In the genomic region with DNA sequence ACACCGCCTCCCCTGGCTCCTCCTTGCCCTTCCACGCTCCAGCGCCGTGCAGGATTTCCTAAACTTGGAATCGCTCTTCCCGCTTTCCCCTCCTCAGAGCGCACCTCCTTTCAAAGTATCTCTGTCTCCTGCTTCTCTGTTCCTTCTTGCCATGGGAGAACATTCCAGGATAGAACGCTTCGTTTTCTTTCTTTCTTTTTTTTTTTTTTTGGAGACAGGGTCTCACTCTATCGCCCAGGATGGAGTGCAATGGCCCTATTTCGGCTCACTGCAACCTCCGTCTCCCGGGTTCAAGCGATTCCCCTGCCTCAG, we compare ENCODE assay signal across 8 cellular contexts. TPM values are rescaled to one million over a fixed set of nuclear protein-coding genes. Genes with fewer than 3 reads are reported as not detected.
DNase-seq lines count a peak whose midpoint lies in the region; ATAC-seq and TF ChIP-seq lines count a peak whose summit lies in the region.

No MANE protein-coding gene starts in this region.

- CTCF ChIA-PET in activated CD8-positive, alpha-beta T cell treated with anti-CD3 and anti-CD28 coated beads, Interleukin-2, amount 10 ng/mL, durations not matched to agents 7 days and 5 days (lab: Charles Lee) = interaction anchor here (1.6 kb wide), 1 partner anchor 22 kb away, joined by 4 read pairs; no protein-coding TSS in a partner anchor

- POLR2A ChIA-PET in activated CD8-positive, alpha-beta T cell treated with anti-CD3 and anti-CD28 coated beads, Interleukin-2, amount 10 ng/mL, durations not matched to agents 7 days and 5 days (lab: Charles Lee) = interaction anchor here (1.3 to 2.4 kb wide), 3 partner anchors 12 to 273 kb away, joined by 5 to 14 read pairs (median 6); a partner anchor contains a TSS

- H3K27me3 Mint-ChIP-seq in activated CD8-positive, alpha-beta T cell treated with anti-CD3 and anti-CD28 coated beads, Interleukin-2, amount 10 ng/mL, durations not matched to agents 7 days and 5 days (ENCODE audit: low read depth) = no peaks in the 10 kb centered on the region

- peak overlapping the region; percentile 88 for H3K4me3 Mint-ChIP-seq in activated CD8-positive, alpha-beta T cell treated with anti-CD3 and anti-CD28 coated beads, Interleukin-2, amount 10 ng/mL, durations not matched to agents 7 days and 5 days

- no peaks in the 10 kb centered on the region for H3K9me3 Mint-ChIP-seq in activated CD8-positive, alpha-beta T cell treated with anti-CD3 and anti-CD28 coated beads, Interleukin-2, amount 10 ng/mL, durations not matched to agents 7 days and 5 days (ENCODE audit: insufficient read depth)

- ATAC-seq in activated CD8-positive, alpha-beta T cell treated with anti-CD3 and anti-CD28 coated beads, Interleukin-2, amount 10 ng/mL, durations not matched to agents 7 days and 5 days = no peak
- ATAC-seq in GM19467 (IDR thresholded peaks at IDR 0.05; ENCODE audit: unreplicated experiment) = no peak

- H3K27ac ChIP-seq in spleen = peak overlapping the region; percentile 76 to 95 (median 92)

- H3K4me1 ChIP-seq in spleen = peaks cover 18 to 52% (median 34%) of the 10 kb centered on the region in 6 donors

- peaks cover 0 to 24% (median 3%) of the 10 kb centered on the region in 6 donors for H3K36me3 ChIP-seq in spleen

- no peaks in the 10 kb centered on the region for H3K9me3 ChIP-seq in spleen

- no peak for TF ChIP-seq POLR2A in spleen (IDR thresholded peaks at IDR 0.05)

- WGBS in spleen, 5 donors = 20 to 28% (median 27%) methylated on average over 14 of the region's 14 CpGs

- intact Hi-C loops in spleen (cut with DNase I; ENCODE audit: low total_unique reads) = no loop called here

- no peaks in the 10 kb centered on the region for H3K27me3 ChIP-seq in spleen (replicated peaks in 1 of 7)

- TF ChIP-seq CTCF in HFF-Myc (IDR thresholded peaks at IDR 0.05; ENCODE audit: low read depth, low read length, missing control alignments) (no peak), spleen (IDR thresholded peaks at IDR 0.05 in 8 of 11, conservative IDR thresholded peaks at IDR 0.05 in 3 of 11) (peak in 1 of 11 experiments; percentile 3)

- H3K27ac Mint-ChIP-seq in activated CD8-positive, alpha-beta T cell treated with anti-CD3 and anti-CD28 coated beads, Interleukin-2, amount 10 ng/mL, durations not matched to agents 7 days and 5 days = peak overlapping the region; percentile 93

- DNase-seq in HFF-Myc (ENCODE audit: extremely low read depth, low read depth) = no peak
- no peak for DNase-seq in activated CD8-positive, alpha-beta T cell treated with anti-CD3 and anti-CD28 coated beads, Interleukin-2, amount 10 ng/mL, durations not matched to agents 7 days and 5 days
- no peak for DNase-seq in spleen
- DNase-seq in NCI-H748 treated with DMSO at 0.1 percent for 48 hours (lab: John Stamatoyannopoulos, UW) = no peak
- DNase-seq in superior temporal gyrus (ENCODE audit: extremely low spot score) = no peak
- no peak for DNase-seq in NCI-H1092 treated with DMSO at 0.1 percent for 48 hours (lab: John Stamatoyannopoulos, UW)

- H3K4me3 ChIP-seq in HFF-Myc (replicated peaks; ENCODE audit: low read depth, low read length) = peak overlapping the region; percentile 82
- peak overlapping the region; percentile 94 for H3K4me3 ChIP-seq in iPS-11a (ENCODE audit: low read depth, low read length)
- peak overlapping the region; percentile 68 to 98 (median 88) for H3K4me3 ChIP-seq in spleen

- peaks cover 28% of the 10 kb centered on the region for H3K4me1 Mint-ChIP-seq in activated CD8-positive, alpha-beta T cell treated with anti-CD3 and anti-CD28 coated beads, Interleukin-2, amount 10 ng/mL, durations not matched to agents 7 days and 5 days (ENCODE audit: low read depth)

- peaks cover 17% of the 10 kb centered on the region for H3K36me3 Mint-ChIP-seq in activated CD8-positive, alpha-beta T cell treated with anti-CD3 and anti-CD28 coated beads, Interleukin-2, amount 10 ng/mL, durations not matched to agents 7 days and 5 days (ENCODE audit: low read depth)

RNA-seq across cellular contexts. Expression of a gene that starts 0.6 kb away (rescaled TPM):
- total RNA-seq in activated CD8-positive, alpha-beta T cell treated with anti-CD3 and anti-CD28 coated beads, Interleukin-2, amount 10 ng/mL, durations not matched to agents 7 days and 5 days = 10 to 100 TPM; 18.6 to 19.8 TPM
- 10 to 100 TPM; 14.2 to 23.1 (median 18.6) TPM for total RNA-seq in spleen
- 1 to 10 TPM; 3.1 to 3.8 (median 3.4) TPM for polyA plus RNA-seq in spleen
